ENCODE assay signal across 12 cellular contexts in genomic region chr3:45552773-45553371, GRCh38. TPM values are rescaled to one million over a fixed set of nuclear protein-coding genes. Genes with fewer than 3 reads are reported as not detected.
DNase-seq lines count a peak whose midpoint lies in the region; ATAC-seq and TF ChIP-seq lines count a peak whose summit lies in the region.
"Had no signal": no experiment of that assay in that cellular context is flagged by ENCODE, and none has a peak within 500 bp of the region (broad histone marks: within the 10 kb centered on the region; RNA-seq: fewer than 3 reads in every experiment).

No MANE protein-coding gene starts in this region.

- H4K5ac ChIP-seq in mesendoderm (ENCODE audit: low read length), result no peak overlapping the region

- H3K9me3 Mint-ChIP-seq in HFFc6 (no peaks in the 10 kb centered on the region), brain (peaks cover 0 to 3% (median 0%) of the 10 kb centered on the region in 5 experiments)
- H3K9me3 Mint-ChIP-seq: activated B cell treated with CpG ODN at 0.5 μM for 24 hours had no signal

- DNase-seq in AG04450 (ENCODE audit: low read depth, low spot score), result no peak
- DNase-seq in HFFc6, result no peak
- no peak for DNase-seq in mesendoderm
- DNase-seq: activated B cell treated with CpG ODN at 0.5 μM for 24 hours; left lung; stimulated activated CD4-positive, alpha-beta T cell treated with anti-CD3 and anti-CD28 coated beads, Interleukin-12 subunit alpha, Interleukin-12 subunit beta, amount 100 ng/mL, for 4 hours had no signal

- no peaks in the 10 kb centered on the region for H3K27me3 ChIP-seq in AG04450 (ENCODE audit: control insufficient read depth, insufficient read depth, low read length)
- H3K27me3 ChIP-seq in mucosa of rectum (ENCODE audit: control insufficient read depth in 2 of 2, insufficient read depth in 2 of 2, low read length in 2 of 2), result no peaks in the 10 kb centered on the region
- no peaks in the 10 kb centered on the region for H3K27me3 ChIP-seq in mesendoderm (ENCODE audit: insufficient read depth, low read length, poor library complexity)
- H3K27me3 ChIP-seq: left lung had no signal

- H3K27ac ChIP-seq in AG04450 (ENCODE audit: low read depth, low read length) (peak overlapping the region; percentile 92), mucosa of rectum (ENCODE audit: low read depth in 2 of 2, low read length in 2 of 2) (peak overlapping the region; percentile 32 to 62), mesendoderm (ENCODE audit: low read depth, low read length) (no peak overlapping the region)

- H3K4me3 ChIP-seq in AG04450 (ENCODE audit: low read depth, low read length) (no peak overlapping the region), mucosa of rectum (ENCODE audit: low read length in 2 of 2) (no peak overlapping the region), mesendoderm (ENCODE audit: low read length) (no peak overlapping the region)
- H3K4me3 ChIP-seq: left lung had no signal

- H3K27me3 Mint-ChIP-seq in HFFc6 (ENCODE audit: insufficient read depth) (no peaks in the 10 kb centered on the region; the same call in 1 of the 2 replicates), brain (no peaks in the 10 kb centered on the region)
- H3K27me3 Mint-ChIP-seq: activated B cell treated with CpG ODN at 0.5 μM for 24 hours; activated naive CD8-positive, alpha-beta T cell had no signal

- no peaks in the 10 kb centered on the region for H3K79me1 ChIP-seq in mesendoderm (ENCODE audit: low read length)

- H3K4me1 Mint-ChIP-seq in HFFc6 (ENCODE audit: low read depth) (peaks cover 70% of the 10 kb centered on the region), brain (peaks cover 61% of the 10 kb centered on the region)

- H3K36me3 Mint-ChIP-seq in HFFc6 (ENCODE audit: low read depth), result peaks cover 10% of the 10 kb centered on the region; the same call in 1 of the 2 replicates
- H3K36me3 Mint-ChIP-seq in brain, result peaks cover 6% of the 10 kb centered on the region

- no peak overlapping the region for H2AK5ac ChIP-seq in mesendoderm (ENCODE audit: low read length)

- H3K18ac ChIP-seq in mesendoderm (ENCODE audit: low read length), result no peak overlapping the region

- no peaks in the 10 kb centered on the region for H3K79me2 ChIP-seq in mesendoderm (ENCODE audit: control insufficient read depth, insufficient read depth, low read length)

- ATAC-seq in GM21825 (IDR thresholded peaks at IDR 0.05; ENCODE audit: unreplicated experiment), result no peak
- no peak for ATAC-seq in GM18858 (IDR thresholded peaks at IDR 0.05; ENCODE audit: unreplicated experiment)
- no peak for ATAC-seq in GM18502 (IDR thresholded peaks at IDR 0.05; ENCODE audit: poor library complexity, unreplicated experiment)

- no peak overlapping the region for H3K23ac ChIP-seq in mesendoderm (ENCODE audit: low read length)

- no peak overlapping the region for H4K8ac ChIP-seq in mesendoderm (ENCODE audit: low read depth, low read length)

- no peak overlapping the region for H2BK5ac ChIP-seq in mesendoderm (ENCODE audit: low read length)

- no peak overlapping the region for H3K9ac ChIP-seq in mucosa of rectum (ENCODE audit: low read depth in 1 of 2, low read length in 2 of 2)
- no peak overlapping the region for H3K9ac ChIP-seq in mesendoderm (ENCODE audit: low read length)

- no peak overlapping the region for H3K4me3 Mint-ChIP-seq in HFFc6
- H3K4me3 Mint-ChIP-seq in brain, result no peak overlapping the region
- H3K4me3 Mint-ChIP-seq: activated B cell treated with CpG ODN at 0.5 μM for 24 hours; activated naive CD8-positive, alpha-beta T cell had no signal

- CTCF ChIA-PET in AG04450 (lab: Charles Lee), result interaction anchor here (0.8 to 1.3 kb wide), 2 partner anchors 103 to 107 kb away, joined by 3 to 5 read pairs; no protein-coding TSS in a partner anchor

- H2BK120ac ChIP-seq in mesendoderm (ENCODE audit: low read depth, low read length), result no peak overlapping the region

- no peaks in the 10 kb centered on the region for H3K36me3 ChIP-seq in mucosa of rectum (ENCODE audit: control insufficient read depth in 2 of 2, insufficient read depth in 2 of 2, low read length in 2 of 2)
- H3K36me3 ChIP-seq in mesendoderm (ENCODE audit: control insufficient read depth, insufficient read depth, low read length), result no peaks in the 10 kb centered on the region
- H3K36me3 ChIP-seq: left lung had no signal

- no peak for TF ChIP-seq CTCF in AG04450 (IDR thresholded peaks at IDR 0.05; ENCODE audit: low read depth, low read length)
- no peak for TF ChIP-seq CTCF in HFFc6 (IDR thresholded peaks at IDR 0.05)
- no peak for TF ChIP-seq CTCF in brain (conservative IDR thresholded peaks at IDR 0.05)

- no peak overlapping the region for H3K56ac ChIP-seq in mesendoderm (ENCODE audit: low read length)

- H3K27ac Mint-ChIP-seq in HFFc6, result peak overlapping the region; percentile 83
- H3K27ac Mint-ChIP-seq in brain, result peak overlapping the region in 4 of 5 experiments; percentile 47 to 84 (median 80)
- H3K27ac Mint-ChIP-seq: activated B cell treated with CpG ODN at 0.5 μM for 24 hours; activated naive CD8-positive, alpha-beta T cell had no signal

- H2BK15ac ChIP-seq in mesendoderm (replicated peaks; ENCODE audit: low read depth), result no peak overlapping the region

- POLR2A ChIA-PET in AG04450 (lab: Yijun Ruan, JAX), result interaction anchor here (0.6 to 0.8 kb wide), 2 partner anchors 107 to 541 kb away, joined by 3 read pairs; no protein-coding TSS in a partner anchor

- H3K4me2 ChIP-seq in mesendoderm (ENCODE audit: low read length), result no peak overlapping the region

- no peak overlapping the region for H3K4ac ChIP-seq in mesendoderm (ENCODE audit: low read depth, low read length)

- no CpG with 5 or more reads among the region's 3 CpGs for WGBS in mesendoderm (ENCODE audit: extremely low coverage, insufficient coverage, low lambda C conversion rate)

- H3K4me1 ChIP-seq in mucosa of rectum (ENCODE audit: control insufficient read depth in 2 of 2, insufficient read depth in 2 of 2, low read length in 2 of 2) (peaks cover 17 to 20% of the 10 kb centered on the region in 2 donors), mesendoderm (ENCODE audit: control insufficient read depth, low read depth, low read length) (peaks cover 4% of the 10 kb centered on the region)

- H3K9me3 ChIP-seq in AG04450 (ENCODE audit: control insufficient read depth, insufficient read depth, low read length) (no peaks in the 10 kb centered on the region), mucosa of rectum (ENCODE audit: control insufficient read depth in 2 of 2, low read length in 2 of 2) (no peaks in the 10 kb centered on the region)
- H3K9me3 ChIP-seq: left lung had no signal

RNA-seq across cellular contexts. Expression of gene LIMD1, which starts 41.7 kb away (rescaled TPM):
- 20.7 and 24.3 TPM in 2 replicates for polyA plus RNA-seq in AG04450 (2011; rRNA removed)
- polyA minus RNA-seq in AG04450 (2011; rRNA and poly(A)+ RNA removed), result 62.8 and 81.7 TPM in 2 replicates
- 10 to 100 TPM; 25.0 to 34.8 (median 27.2) TPM for total RNA-seq in HFFc6 (2021; fragmentation: NEBNext Ultra II Directional; extraction: Animal tissue kit (Norgen Biotek cat#: 25700))
- 1.3 TPM for polyA plus RNA-seq in brain (ENCODE audit: insufficient read depth, low read depth, low replicate concordance)
- 11.1 TPM for polyA plus RNA-seq in mesendoderm (2013, experiment 1 of 2)
- polyA plus RNA-seq in mesendoderm (2013, experiment 2 of 2), result 11.8 TPM
